1 cellular context compared by ENCODE assay signal in the genomic region with DNA sequence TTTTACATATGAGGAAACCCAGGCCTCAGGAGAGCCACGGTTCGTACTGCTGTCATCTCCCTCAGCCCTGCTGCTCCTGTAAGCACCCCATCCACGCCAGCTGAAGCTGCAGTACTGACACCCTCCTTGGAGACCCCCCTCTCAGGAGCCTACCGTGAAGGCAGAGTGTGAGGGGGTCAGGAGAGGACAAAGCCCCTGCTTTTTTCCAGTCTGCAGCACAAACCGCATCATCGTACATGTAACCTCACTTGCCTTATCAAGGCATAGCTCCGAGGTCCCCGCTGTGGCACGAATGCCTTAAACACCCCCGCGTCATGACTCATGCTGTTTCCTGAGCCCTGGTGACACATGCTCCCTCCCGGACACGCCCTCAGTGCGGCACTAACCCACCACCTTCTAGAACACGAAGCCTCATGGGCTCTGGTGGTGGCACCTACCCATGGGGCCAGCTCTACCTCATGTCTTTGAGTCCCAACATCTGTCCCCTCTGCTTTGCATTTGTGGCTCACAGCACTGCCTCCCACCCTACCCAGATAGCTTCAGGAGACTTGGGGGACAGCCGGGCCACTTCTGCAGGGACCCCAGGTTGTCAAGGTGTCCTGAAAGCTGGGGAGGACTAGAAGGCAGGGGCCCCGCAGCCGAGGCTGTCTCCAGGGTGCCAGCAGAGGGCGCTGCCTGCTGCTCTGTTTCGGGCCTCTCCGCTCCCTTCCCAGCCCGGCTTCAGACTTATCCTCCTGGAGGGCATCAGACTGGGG.
TF ChIP-seq lines count a peak whose summit lies in the region.

No MANE protein-coding gene starts in this region.

TF ChIP-seq in K562, 482 proteins besides CTCF, POLR2A, EP300 and RAD21 (continued from another document and continues in another):
- TF ChIP-seq, protein P1, sequence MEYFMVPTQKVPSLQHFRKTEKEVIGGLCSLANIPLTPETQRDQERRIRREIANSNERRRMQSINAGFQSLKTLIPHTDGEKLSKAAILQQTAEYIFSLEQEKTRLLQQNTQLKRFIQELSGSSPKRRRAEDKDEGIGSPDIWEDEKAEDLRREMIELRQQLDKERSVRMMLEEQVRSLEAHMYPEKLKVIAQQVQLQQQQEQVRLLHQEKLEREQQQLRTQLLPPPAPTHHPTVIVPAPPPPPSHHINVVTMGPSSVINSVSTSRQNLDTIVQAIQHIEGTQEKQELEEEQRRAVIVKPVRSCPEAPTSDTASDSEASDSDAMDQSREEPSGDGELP (CRISPR knock-in tag; IDR thresholded peaks at IDR 0.05; ENCODE audit: borderline replicate concordance) = peak; percentile 94
- peak; percentile 98 to 99 for TF ChIP-seq E2F6 (IDR thresholded peaks at IDR 0.05; ENCODE audit: borderline replicate concordance in 1 of 2, extremely low read depth in 1 of 2, insufficient read depth in 1 of 2, insufficient read length in 1 of 2, low read depth in 1 of 2, low read length in 1 of 2, poor library complexity in 1 of 2, severe bottlenecking in 1 of 2)
- TF ChIP-seq RUNX1 (IDR thresholded peaks at IDR 0.05; ENCODE audit: low read depth) = 0 out of 2 replicates have a peak, but pooled peaks have one; percentile 47
- TF ChIP-seq ZNF583 (CRISPR knock-in tag; IDR thresholded peaks at IDR 0.05) = no peak
- TF ChIP-seq ZBTB8A (IDR thresholded peaks at IDR 0.05; ENCODE audit: partially characterized antibody) = no peak
- TF ChIP-seq KLF10 (CRISPR knock-in tag; IDR thresholded peaks at IDR 0.05) = 0 out of 2 replicates have a peak, but pooled peaks have one; percentile 49
- TF ChIP-seq JUNB (CRISPR knock-in tag; conservative IDR thresholded peaks at IDR 0.05) = peak; percentile 91
- no peak for TF ChIP-seq KAT8 (IDR thresholded peaks at IDR 0.05; ENCODE audit: low read depth)
- TF ChIP-seq, protein P2, sequence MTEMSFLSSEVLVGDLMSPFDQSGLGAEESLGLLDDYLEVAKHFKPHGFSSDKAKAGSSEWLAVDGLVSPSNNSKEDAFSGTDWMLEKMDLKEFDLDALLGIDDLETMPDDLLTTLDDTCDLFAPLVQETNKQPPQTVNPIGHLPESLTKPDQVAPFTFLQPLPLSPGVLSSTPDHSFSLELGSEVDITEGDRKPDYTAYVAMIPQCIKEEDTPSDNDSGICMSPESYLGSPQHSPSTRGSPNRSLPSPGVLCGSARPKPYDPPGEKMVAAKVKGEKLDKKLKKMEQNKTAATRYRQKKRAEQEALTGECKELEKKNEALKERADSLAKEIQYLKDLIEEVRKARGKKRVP (CRISPR knock-in tag; IDR thresholded peaks at IDR 0.05) = 0 out of 2 replicates have a peak, but pooled peaks have one; percentile 12
- TF ChIP-seq NR2C2 (CRISPR knock-in tag; IDR thresholded peaks at IDR 0.05) = peak; percentile 82
- TF ChIP-seq NR2C2 (tag; IDR thresholded peaks at IDR 0.05) = peak; percentile 84
- no peak for TF ChIP-seq MEF2D (tag; conservative IDR thresholded peaks at IDR 0.05; ENCODE audit: low read depth)
- TF ChIP-seq ETV1 (tag; conservative IDR thresholded peaks at IDR 0.05; ENCODE audit: low read depth) = peak; percentile 68
- peak; percentile 67; the same call in 1 of the 2 replicates for TF ChIP-seq GATAD2B (IDR thresholded peaks at IDR 0.05; ENCODE audit: borderline replicate concordance)
- no peak for TF ChIP-seq IRF1 (CRISPR knock-in tag; IDR thresholded peaks at IDR 0.05; ENCODE audit: borderline replicate concordance)
- TF ChIP-seq CHCHD3 (CRISPR knock-in tag; IDR thresholded peaks at IDR 0.05) = no peak
- peak; percentile 86 for TF ChIP-seq EP400 (IDR thresholded peaks at IDR 0.05)
- TF ChIP-seq TCF3 (CRISPR knock-in tag; IDR thresholded peaks at IDR 0.05) = peak; percentile 83
- peak; percentile 8; the same call in 1 of the 2 replicates for TF ChIP-seq THRB (CRISPR knock-in tag; conservative IDR thresholded peaks at IDR 0.05)
- peak; percentile 55; the same call in 1 of the 2 replicates for TF ChIP-seq ZBTB1 (CRISPR knock-in tag; IDR thresholded peaks at IDR 0.05; ENCODE audit: borderline replicate concordance, low read depth)
- TF ChIP-seq, protein P3, sequence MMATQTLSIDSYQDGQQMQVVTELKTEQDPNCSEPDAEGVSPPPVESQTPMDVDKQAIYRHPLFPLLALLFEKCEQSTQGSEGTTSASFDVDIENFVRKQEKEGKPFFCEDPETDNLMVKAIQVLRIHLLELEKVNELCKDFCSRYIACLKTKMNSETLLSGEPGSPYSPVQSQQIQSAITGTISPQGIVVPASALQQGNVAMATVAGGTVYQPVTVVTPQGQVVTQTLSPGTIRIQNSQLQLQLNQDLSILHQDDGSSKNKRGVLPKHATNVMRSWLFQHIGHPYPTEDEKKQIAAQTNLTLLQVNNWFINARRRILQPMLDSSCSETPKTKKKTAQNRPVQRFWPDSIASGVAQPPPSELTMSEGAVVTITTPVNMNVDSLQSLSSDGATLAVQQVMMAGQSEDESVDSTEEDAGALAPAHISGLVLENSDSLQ (IDR thresholded peaks at IDR 0.05) = peak; percentile 77
- no peak for TF ChIP-seq GTF2B (IDR thresholded peaks at IDR 0.05; ENCODE audit: extremely low read depth, insufficient read length)
- peak; percentile 70 for TF ChIP-seq ZFX (CRISPR knock-in tag; IDR thresholded peaks at IDR 0.05)
- TF ChIP-seq HOXB6 (CRISPR knock-in tag; IDR thresholded peaks at IDR 0.05; ENCODE audit: borderline replicate concordance) = no peak
- 0 out of 2 replicates have a peak, but pooled peaks have one; percentile 24 for TF ChIP-seq ERF (CRISPR knock-in tag; IDR thresholded peaks at IDR 0.05)
- peak; percentile 84 for TF ChIP-seq KLF13 (tag; IDR thresholded peaks at IDR 0.05; ENCODE audit: borderline replicate concordance, low read depth)
- no peak for TF ChIP-seq ZNF77 (CRISPR knock-in tag; IDR thresholded peaks at IDR 0.05)
- peak; percentile 94 for TF ChIP-seq BHLHE40 (IDR thresholded peaks at IDR 0.05; ENCODE audit: low read length)
- no peak for TF ChIP-seq HMGN3 (IDR thresholded peaks at IDR 0.05; ENCODE audit: borderline replicate concordance, extremely low read depth, insufficient read length, low read depth, low read length)
- TF ChIP-seq, protein P4, sequence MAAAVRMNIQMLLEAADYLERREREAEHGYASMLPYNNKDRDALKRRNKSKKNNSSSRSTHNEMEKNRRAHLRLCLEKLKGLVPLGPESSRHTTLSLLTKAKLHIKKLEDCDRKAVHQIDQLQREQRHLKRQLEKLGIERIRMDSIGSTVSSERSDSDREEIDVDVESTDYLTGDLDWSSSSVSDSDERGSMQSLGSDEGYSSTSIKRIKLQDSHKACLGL (CRISPR knock-in tag; IDR thresholded peaks at IDR 0.05; ENCODE audit: borderline replicate concordance, poor library complexity, severe bottlenecking) = no peak
- TF ChIP-seq ARID3A (IDR thresholded peaks at IDR 0.05; ENCODE audit: borderline replicate concordance, low read depth, low read length) = peak; percentile 87; the same call in 1 of the 2 replicates
- TF ChIP-seq, protein P5, sequence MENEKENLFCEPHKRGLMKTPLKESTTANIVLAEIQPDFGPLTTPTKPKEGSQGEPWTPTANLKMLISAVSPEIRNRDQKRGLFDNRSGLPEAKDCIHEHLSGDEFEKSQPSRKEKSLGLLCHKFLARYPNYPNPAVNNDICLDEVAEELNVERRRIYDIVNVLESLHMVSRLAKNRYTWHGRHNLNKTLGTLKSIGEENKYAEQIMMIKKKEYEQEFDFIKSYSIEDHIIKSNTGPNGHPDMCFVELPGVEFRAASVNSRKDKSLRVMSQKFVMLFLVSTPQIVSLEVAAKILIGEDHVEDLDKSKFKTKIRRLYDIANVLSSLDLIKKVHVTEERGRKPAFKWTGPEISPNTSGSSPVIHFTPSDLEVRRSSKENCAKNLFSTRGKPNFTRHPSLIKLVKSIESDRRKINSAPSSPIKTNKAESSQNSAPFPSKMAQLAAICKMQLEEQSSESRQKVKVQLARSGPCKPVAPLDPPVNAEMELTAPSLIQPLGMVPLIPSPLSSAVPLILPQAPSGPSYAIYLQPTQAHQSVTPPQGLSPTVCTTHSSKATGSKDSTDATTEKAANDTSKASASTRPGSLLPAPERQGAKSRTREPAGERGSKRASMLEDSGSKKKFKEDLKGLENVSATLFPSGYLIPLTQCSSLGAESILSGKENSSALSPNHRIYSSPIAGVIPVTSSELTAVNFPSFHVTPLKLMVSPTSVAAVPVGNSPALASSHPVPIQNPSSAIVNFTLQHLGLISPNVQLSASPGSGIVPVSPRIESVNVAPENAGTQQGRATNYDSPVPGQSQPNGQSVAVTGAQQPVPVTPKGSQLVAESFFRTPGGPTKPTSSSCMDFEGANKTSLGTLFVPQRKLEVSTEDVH (IDR thresholded peaks at IDR 0.05; ENCODE audit: low read depth, partially characterized antibody) = peak; percentile 56
- 0 out of 2 replicates have a peak, but pooled peaks have one; percentile 53 for TF ChIP-seq ZNF644 (tag; IDR thresholded peaks at IDR 0.05; ENCODE audit: low read depth)
- peak; percentile 95 for TF ChIP-seq NEUROD1 (IDR thresholded peaks at IDR 0.05; ENCODE audit: borderline replicate concordance, low read depth, low read length, partially characterized antibody)
- TF ChIP-seq MTA3 (IDR thresholded peaks at IDR 0.05; ENCODE audit: borderline replicate concordance) = peak; percentile 95
- TF ChIP-seq, protein P6, sequence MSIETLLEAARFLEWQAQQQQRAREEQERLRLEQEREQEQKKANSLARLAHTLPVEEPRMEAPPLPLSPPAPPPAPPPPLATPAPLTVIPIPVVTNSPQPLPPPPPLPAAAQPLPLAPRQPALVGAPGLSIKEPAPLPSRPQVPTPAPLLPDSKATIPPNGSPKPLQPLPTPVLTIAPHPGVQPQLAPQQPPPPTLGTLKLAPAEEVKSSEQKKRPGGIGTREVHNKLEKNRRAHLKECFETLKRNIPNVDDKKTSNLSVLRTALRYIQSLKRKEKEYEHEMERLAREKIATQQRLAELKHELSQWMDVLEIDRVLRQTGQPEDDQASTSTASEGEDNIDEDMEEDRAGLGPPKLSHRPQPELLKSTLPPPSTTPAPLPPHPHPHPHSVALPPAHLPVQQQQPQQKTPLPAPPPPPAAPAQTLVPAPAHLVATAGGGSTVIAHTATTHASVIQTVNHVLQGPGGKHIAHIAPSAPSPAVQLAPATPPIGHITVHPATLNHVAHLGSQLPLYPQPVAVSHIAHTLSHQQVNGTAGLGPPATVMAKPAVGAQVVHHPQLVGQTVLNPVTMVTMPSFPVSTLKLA (conservative IDR thresholded peaks at IDR 0.05) = peak; percentile 94 to 98
- TF ChIP-seq SMAD3 (CRISPR knock-in tag; conservative IDR thresholded peaks at IDR 0.05) = 0 out of 2 replicates have a peak, but pooled peaks have one; percentile 8
- no peak for TF ChIP-seq HNRNPLL (IDR thresholded peaks at IDR 0.05; ENCODE audit: low read depth, low read length, poor library complexity, severe bottlenecking)
- peak; percentile 57; the same call in 1 of the 2 replicates for TF ChIP-seq SIN3B (IDR thresholded peaks at IDR 0.05; ENCODE audit: low read depth)
- peak; percentile 99 for TF ChIP-seq SMARCA4 (IDR thresholded peaks at IDR 0.05)
- peak; percentile 96 for TF ChIP-seq ARID1B (IDR thresholded peaks at IDR 0.05)
- peak; percentile 67; the same call in 1 of the 2 replicates for TF ChIP-seq ESRRA (IDR thresholded peaks at IDR 0.05; ENCODE audit: borderline replicate concordance, low read depth)
- TF ChIP-seq TAF15 (IDR thresholded peaks at IDR 0.05; ENCODE audit: low read depth, low read length) = no peak
- TF ChIP-seq MAFK (IDR thresholded peaks at IDR 0.05; ENCODE audit: low read length) = peak; percentile 70
- no peak for TF ChIP-seq ZNF217 (CRISPR knock-in tag; IDR thresholded peaks at IDR 0.05)
- TF ChIP-seq SMARCA5 (IDR thresholded peaks at IDR 0.05) = peak; percentile 77
- TF ChIP-seq STAT5A (IDR thresholded peaks at IDR 0.05; ENCODE audit: borderline replicate concordance, low read length) = peak; percentile 55; the same call in 1 of the 2 replicates
